In the genomic region with DNA sequence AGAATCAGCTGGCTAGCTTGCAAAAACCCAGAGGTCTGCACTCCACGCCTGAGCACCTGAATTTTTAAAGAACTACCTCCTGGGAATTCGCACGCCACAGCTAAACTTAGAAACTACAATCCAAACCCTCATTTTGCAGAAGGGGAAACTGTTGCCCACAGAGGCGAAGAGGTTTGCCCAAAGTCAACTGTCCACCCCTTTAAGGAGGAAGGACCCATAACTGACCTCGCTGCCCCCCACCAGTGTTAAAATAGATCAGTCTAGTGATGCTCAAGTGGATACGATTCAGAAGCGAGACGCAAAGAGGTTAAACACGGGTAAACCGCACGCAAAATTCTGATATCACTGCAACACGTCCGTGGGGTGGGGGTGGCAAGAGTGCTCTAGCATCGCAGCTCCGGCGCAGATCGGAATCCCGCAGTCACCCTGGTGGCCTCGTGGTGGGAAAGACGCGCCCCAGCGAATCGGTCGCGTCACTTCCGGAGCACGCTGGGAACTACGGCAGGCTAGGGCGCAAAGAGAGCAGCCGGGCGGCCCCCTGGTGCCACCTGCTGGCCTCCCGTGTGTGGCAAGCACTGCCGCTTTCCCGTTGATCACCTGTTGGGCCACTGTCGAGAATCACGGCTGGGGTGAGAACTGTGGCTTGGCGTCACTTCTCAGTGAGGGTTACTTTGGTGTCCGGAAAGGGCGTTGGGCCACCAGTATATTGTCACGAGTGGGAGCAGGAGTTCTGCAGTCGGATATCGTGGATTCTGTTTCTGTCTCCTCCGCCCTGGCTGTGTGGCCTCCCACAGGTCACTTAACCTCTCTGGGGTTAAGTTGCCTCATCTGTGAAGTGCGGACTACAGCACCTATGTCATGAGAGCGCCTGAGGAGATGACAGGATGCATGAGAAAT, we compare ENCODE assay signal across 1 cellular context.
TF ChIP-seq lines count a peak whose summit lies in the region.

A gene (minus strand): TSS at position 451 of the 897 bp plus-strand sequence. CDS start 686 bp downstream, outside the sequence.

TF ChIP-seq in HEK293, 187 proteins besides CTCF, POLR2A, EP300 and RAD21 (continued from another document and continues in another):
- TF ChIP-seq EGR2 (tag by site-specific recombination; IDR thresholded peaks at IDR 0.05; ENCODE audit: low read depth) (0 out of 2 replicates have a peak, but pooled peaks have one; percentile 8), SCRT2 (tag by site-specific recombination; IDR thresholded peaks at IDR 0.05) (peak; percentile 100), ZNF530 (tag by site-specific recombination; IDR thresholded peaks at IDR 0.05; ENCODE audit: low read depth) (no peak), ZBTB8A (tag by site-specific recombination; IDR thresholded peaks at IDR 0.05) (peak; percentile 70; the same call in 1 of the 2 replicates), ZNF768 (tag by site-specific recombination; IDR thresholded peaks at IDR 0.05) (peak; percentile 99), ZNF624 (tag by site-specific recombination; IDR thresholded peaks at IDR 0.05) (no peak), ZNF529 (tag by site-specific recombination; IDR thresholded peaks at IDR 0.05; ENCODE audit: insufficient replicate concordance) (no peak), ZNF354C (tag by site-specific recombination; IDR thresholded peaks at IDR 0.05; ENCODE audit: borderline replicate concordance, low read depth) (no peak), ZNF747 (tag by site-specific recombination; IDR thresholded peaks at IDR 0.05) (no peak), ZNF10 (tag by site-specific recombination; IDR thresholded peaks at IDR 0.05) (peak; percentile 53; the same call in 1 of the 2 replicates), ZNF416 (tag by site-specific recombination; IDR thresholded peaks at IDR 0.05) (no peak), ZIC2 (tag by site-specific recombination; IDR thresholded peaks at IDR 0.05) (peak; percentile 90), ZNF610 (tag by site-specific recombination; IDR thresholded peaks at IDR 0.05; ENCODE audit: borderline replicate concordance) (0 out of 2 replicates have a peak, but pooled peaks have one; percentile 17), ZXDB (tag by site-specific recombination; IDR thresholded peaks at IDR 0.05) (peak; percentile 86), ZBTB1 (tag by site-specific recombination; IDR thresholded peaks at IDR 0.05) (0 out of 2 replicates have a peak, but pooled peaks have one; percentile 57), REPIN1 (tag by site-specific recombination; IDR thresholded peaks at IDR 0.05; ENCODE audit: low read depth) (no peak), KLF1 (tag by site-specific recombination; IDR thresholded peaks at IDR 0.05) (peak; percentile 18), GLIS1 (tag by site-specific recombination; IDR thresholded peaks at IDR 0.05) (peak; percentile 84), ZFHX2 (tag by site-specific recombination; conservative IDR thresholded peaks at IDR 0.05) (no peak), KLF10 (tag by site-specific recombination; IDR thresholded peaks at IDR 0.05) (0 out of 2 replicates have a peak, but pooled peaks have one; percentile 16), ZNF132 (tag by site-specific recombination; IDR thresholded peaks at IDR 0.05; ENCODE audit: borderline replicate concordance) (no peak), ZNF248 (tag by site-specific recombination; IDR thresholded peaks at IDR 0.05) (no peak), GFI1B (tag by site-specific recombination; IDR thresholded peaks at IDR 0.05) (no peak), OVOL3 (tag by site-specific recombination; IDR thresholded peaks at IDR 0.05) (0 out of 2 replicates have a peak, but pooled peaks have one; percentile 37), ZNF335 (tag by site-specific recombination; conservative IDR thresholded peaks at IDR 0.05) (peak; percentile 96), SALL2 (tag by site-specific recombination; IDR thresholded peaks at IDR 0.05; ENCODE audit: borderline replicate concordance) (no peak), ZNF521 (tag by site-specific recombination; IDR thresholded peaks at IDR 0.05) (no peak), ZNF629 (tag by site-specific recombination; IDR thresholded peaks at IDR 0.05) (peak; percentile 92), KLF8 (tag by site-specific recombination; IDR thresholded peaks at IDR 0.05) (peak; percentile 68; the same call in 1 of the 2 replicates), ZNF394 (tag by site-specific recombination; IDR thresholded peaks at IDR 0.05; ENCODE audit: borderline replicate concordance) (peak; percentile 67), ZSCAN16 (tag by site-specific recombination; IDR thresholded peaks at IDR 0.05) (peak; percentile 25; the same call in 1 of the 2 replicates), SP2 (tag by site-specific recombination; IDR thresholded peaks at IDR 0.05) (peak; percentile 67)
- TF ChIP-seq, protein P1, sequence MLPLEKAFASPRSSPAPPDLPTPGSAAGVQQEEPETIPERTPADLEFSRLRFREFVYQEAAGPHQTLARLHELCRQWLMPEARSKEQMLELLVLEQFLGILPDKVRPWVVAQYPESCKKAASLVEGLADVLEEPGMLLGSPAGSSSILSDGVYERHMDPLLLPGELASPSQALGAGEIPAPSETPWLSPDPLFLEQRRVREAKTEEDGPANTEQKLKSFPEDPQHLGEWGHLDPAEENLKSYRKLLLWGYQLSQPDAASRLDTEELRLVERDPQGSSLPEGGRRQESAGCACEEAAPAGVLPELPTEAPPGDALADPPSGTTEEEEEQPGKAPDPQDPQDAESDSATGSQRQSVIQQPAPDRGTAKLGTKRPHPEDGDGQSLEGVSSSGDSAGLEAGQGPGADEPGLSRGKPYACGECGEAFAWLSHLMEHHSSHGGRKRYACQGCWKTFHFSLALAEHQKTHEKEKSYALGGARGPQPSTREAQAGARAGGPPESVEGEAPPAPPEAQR (tag by site-specific recombination; IDR thresholded peaks at IDR 0.05): no peak
- TF ChIP-seq, protein P2, sequence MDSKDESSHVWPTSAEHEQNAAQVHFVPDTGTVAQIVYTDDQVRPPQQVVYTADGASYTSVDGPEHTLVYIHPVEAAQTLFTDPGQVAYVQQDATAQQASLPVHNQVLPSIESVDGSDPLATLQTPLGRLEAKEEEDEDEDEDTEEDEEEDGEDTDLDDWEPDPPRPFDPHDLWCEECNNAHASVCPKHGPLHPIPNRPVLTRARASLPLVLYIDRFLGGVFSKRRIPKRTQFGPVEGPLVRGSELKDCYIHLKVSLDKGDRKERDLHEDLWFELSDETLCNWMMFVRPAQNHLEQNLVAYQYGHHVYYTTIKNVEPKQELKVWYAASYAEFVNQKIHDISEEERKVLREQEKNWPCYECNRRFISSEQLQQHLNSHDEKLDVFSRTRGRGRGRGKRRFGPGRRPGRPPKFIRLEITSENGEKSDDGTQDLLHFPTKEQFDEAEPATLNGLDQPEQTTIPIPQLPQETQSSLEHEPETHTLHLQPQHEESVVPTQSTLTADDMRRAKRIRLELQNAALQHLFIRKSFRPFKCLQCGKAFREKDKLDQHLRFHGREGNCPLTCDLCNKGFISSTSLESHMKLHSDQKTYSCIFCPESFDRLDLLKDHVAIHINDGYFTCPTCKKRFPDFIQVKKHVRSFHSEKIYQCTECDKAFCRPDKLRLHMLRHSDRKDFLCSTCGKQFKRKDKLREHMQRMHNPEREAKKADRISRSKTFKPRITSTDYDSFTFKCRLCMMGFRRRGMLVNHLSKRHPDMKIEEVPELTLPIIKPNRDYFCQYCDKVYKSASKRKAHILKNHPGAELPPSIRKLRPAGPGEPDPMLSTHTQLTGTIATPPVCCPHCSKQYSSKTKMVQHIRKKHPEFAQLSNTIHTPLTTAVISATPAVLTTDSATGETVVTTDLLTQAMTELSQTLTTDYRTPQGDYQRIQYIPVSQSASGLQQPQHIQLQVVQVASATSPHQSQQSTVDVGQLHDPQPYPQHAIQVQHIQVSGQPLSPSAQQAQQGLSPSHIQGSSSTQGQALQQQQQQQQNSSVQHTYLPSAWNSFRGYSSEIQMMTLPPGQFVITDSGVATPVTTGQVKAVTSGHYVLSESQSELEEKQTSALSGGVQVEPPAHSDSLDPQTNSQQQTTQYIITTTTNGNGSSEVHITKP (tag by site-specific recombination; IDR thresholded peaks at IDR 0.05): peak; percentile 73
- TF ChIP-seq, protein P3, sequence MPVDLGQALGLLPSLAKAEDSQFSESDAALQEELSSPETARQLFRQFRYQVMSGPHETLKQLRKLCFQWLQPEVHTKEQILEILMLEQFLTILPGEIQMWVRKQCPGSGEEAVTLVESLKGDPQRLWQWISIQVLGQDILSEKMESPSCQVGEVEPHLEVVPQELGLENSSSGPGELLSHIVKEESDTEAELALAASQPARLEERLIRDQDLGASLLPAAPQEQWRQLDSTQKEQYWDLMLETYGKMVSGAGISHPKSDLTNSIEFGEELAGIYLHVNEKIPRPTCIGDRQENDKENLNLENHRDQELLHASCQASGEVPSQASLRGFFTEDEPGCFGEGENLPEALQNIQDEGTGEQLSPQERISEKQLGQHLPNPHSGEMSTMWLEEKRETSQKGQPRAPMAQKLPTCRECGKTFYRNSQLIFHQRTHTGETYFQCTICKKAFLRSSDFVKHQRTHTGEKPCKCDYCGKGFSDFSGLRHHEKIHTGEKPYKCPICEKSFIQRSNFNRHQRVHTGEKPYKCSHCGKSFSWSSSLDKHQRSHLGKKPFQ (tag by site-specific recombination; IDR thresholded peaks at IDR 0.05): peak; percentile 53
- TF ChIP-seq, protein P4, sequence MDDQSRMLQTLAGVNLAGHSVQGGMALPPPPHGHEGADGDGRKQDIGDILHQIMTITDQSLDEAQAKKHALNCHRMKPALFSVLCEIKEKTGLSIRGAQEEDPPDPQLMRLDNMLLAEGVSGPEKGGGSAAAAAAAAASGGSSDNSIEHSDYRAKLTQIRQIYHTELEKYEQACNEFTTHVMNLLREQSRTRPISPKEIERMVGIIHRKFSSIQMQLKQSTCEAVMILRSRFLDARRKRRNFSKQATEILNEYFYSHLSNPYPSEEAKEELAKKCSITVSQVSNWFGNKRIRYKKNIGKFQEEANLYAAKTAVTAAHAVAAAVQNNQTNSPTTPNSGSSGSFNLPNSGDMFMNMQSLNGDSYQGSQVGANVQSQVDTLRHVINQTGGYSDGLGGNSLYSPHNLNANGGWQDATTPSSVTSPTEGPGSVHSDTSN (CRISPR knock-in tag; IDR thresholded peaks at IDR 0.05): peak; percentile 83; the same call in 1 of the 2 replicates
- TF ChIP-seq, protein P5, sequence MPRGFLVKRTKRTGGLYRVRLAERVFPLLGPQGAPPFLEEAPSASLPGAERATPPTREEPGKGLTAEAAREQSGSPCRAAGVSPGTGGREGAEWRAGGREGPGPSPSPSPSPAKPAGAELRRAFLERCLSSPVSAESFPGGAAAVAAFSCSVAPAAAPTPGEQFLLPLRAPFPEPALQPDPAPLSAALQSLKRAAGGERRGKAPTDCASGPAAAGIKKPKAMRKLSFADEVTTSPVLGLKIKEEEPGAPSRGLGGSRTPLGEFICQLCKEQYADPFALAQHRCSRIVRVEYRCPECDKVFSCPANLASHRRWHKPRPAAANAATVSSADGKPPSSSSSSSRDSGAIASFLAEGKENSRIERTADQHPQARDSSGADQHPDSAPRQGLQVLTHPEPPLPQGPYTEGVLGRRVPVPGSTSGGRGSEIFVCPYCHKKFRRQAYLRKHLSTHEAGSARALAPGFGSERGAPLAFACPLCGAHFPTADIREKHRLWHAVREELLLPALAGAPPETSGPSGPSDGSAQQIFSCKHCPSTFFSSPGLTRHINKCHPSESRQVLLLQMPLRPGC (tag by site-specific recombination; IDR thresholded peaks at IDR 0.05): peak; percentile 27; the same call in 1 of the 2 replicates
- TF ChIP-seq, protein P6, sequence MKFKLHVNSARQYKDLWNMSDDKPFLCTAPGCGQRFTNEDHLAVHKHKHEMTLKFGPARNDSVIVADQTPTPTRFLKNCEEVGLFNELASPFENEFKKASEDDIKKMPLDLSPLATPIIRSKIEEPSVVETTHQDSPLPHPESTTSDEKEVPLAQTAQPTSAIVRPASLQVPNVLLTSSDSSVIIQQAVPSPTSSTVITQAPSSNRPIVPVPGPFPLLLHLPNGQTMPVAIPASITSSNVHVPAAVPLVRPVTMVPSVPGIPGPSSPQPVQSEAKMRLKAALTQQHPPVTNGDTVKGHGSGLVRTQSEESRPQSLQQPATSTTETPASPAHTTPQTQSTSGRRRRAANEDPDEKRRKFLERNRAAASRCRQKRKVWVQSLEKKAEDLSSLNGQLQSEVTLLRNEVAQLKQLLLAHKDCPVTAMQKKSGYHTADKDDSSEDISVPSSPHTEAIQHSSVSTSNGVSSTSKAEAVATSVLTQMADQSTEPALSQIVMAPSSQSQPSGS (tag by site-specific recombination; IDR thresholded peaks at IDR 0.05; ENCODE audit: low read depth): peak; percentile 59
- TF ChIP-seq, protein P7, sequence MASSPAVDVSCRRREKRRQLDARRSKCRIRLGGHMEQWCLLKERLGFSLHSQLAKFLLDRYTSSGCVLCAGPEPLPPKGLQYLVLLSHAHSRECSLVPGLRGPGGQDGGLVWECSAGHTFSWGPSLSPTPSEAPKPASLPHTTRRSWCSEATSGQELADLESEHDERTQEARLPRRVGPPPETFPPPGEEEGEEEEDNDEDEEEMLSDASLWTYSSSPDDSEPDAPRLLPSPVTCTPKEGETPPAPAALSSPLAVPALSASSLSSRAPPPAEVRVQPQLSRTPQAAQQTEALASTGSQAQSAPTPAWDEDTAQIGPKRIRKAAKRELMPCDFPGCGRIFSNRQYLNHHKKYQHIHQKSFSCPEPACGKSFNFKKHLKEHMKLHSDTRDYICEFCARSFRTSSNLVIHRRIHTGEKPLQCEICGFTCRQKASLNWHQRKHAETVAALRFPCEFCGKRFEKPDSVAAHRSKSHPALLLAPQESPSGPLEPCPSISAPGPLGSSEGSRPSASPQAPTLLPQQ (tag by site-specific recombination; IDR thresholded peaks at IDR 0.05): peak; percentile 85
- TF ChIP-seq, protein P8, sequence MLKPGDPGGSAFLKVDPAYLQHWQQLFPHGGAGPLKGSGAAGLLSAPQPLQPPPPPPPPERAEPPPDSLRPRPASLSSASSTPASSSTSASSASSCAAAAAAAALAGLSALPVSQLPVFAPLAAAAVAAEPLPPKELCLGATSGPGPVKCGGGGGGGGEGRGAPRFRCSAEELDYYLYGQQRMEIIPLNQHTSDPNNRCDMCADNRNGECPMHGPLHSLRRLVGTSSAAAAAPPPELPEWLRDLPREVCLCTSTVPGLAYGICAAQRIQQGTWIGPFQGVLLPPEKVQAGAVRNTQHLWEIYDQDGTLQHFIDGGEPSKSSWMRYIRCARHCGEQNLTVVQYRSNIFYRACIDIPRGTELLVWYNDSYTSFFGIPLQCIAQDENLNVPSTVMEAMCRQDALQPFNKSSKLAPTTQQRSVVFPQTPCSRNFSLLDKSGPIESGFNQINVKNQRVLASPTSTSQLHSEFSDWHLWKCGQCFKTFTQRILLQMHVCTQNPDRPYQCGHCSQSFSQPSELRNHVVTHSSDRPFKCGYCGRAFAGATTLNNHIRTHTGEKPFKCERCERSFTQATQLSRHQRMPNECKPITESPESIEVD (tag by site-specific recombination; IDR thresholded peaks at IDR 0.05): no peak
- TF ChIP-seq, protein P9, sequence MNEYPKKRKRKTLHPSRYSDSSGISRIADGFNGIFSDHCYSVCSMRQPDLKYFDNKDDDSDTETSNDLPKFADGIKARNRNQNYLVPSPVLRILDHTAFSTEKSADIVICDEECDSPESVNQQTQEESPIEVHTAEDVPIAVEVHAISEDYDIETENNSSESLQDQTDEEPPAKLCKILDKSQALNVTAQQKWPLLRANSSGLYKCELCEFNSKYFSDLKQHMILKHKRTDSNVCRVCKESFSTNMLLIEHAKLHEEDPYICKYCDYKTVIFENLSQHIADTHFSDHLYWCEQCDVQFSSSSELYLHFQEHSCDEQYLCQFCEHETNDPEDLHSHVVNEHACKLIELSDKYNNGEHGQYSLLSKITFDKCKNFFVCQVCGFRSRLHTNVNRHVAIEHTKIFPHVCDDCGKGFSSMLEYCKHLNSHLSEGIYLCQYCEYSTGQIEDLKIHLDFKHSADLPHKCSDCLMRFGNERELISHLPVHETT (tag by site-specific recombination; IDR thresholded peaks at IDR 0.05): peak; percentile 78
